33 cellular contexts compared by ENCODE assay signal in the genomic region with DNA sequence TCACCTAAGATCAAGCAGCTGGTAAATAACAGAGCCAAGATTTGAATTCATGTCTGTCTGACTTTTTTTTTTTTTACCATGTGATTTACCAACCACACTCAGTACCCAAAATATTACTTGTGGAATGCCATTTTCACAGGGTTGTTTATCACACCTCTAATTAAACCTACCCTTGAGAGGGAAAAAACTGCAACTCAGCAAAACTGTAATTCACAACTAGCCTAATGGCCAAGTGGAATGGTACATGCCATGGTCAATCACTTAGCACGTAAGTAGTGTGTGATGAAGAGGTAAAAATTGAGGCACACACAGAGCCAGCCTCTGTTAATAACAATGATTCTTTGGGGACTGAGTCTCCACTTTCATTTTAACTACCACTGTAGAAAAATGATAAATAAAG.
"Had no signal": no experiment of that assay in that cellular context is flagged by ENCODE, and none has a peak within 500 bp of the region (broad histone marks: within the 10 kb centered on the region; RNA-seq: fewer than 3 reads in every experiment).

No MANE protein-coding gene starts in this region.

- FAIRE-seq: astrocyte, bronchial epithelial cell, colon had no signal

- H3K27me3 ChIP-seq: adrenal gland, ascending aorta, body of pancreas, brain microvascular endothelial cell, breast epithelium, cardiac muscle cell had no signal

- H3K9me3 ChIP-seq: adrenal gland, ascending aorta, body of pancreas, breast epithelium had no signal

- H3K27ac ChIP-seq: adrenal gland, ascending aorta, body of pancreas, brain microvascular endothelial cell, breast epithelium, cardiac muscle cell had no signal

- H3K4me3 ChIP-seq: adrenal gland, ascending aorta, body of pancreas, breast epithelium, cardiac muscle cell had no signal

- H3K4me1 ChIP-seq: adrenal gland, ascending aorta, body of pancreas, breast epithelium had no signal

- H3K36me3 ChIP-seq: adrenal gland, ascending aorta, brain microvascular endothelial cell, breast epithelium, cardiac muscle cell had no signal

- ATAC-seq: activated naive CD4-positive, alpha-beta T cell treated with anti-CD3 and anti-CD28 coated beads, Interleukin-2, amount 50 U/mL, for 72 hours; activated naive CD8-positive, alpha-beta T cell treated with anti-CD3 and anti-CD28 coated beads, Interleukin-2, amount 50 U/mL, for 24 hours; activated T-cell treated with anti-CD3 and anti-CD28 coated beads, Interleukin-2, amount 50 U/mL, for 4 hours; activated T-cell treated with anti-CD3 and anti-CD28 coated beads, Interleukin-2, amount 50 U/mL, for 72 hours; activated T-helper 17 cell treated with anti-CD3 and anti-CD28 coated beads, Interleukin-2, amount 50 U/mL, for 72 hours; body of pancreas had no signal

- DNase-seq: activated effector memory CD4-positive, alpha-beta T cell treated with anti-CD3 and anti-CD28 coated beads, Interleukin-2, amount 50 U/mL, for 16 hours; activated effector memory CD4-positive, alpha-beta T cell treated with Interleukin-2 at 50 U/mL for 16 hours; activated gamma-delta T cell; activated gamma-delta T cell treated with Interleukin-2 at 50 U/mL for 16 hours; activated naive CD4-positive, alpha-beta T cell; activated naive CD4-positive, alpha-beta T cell treated with anti-CD3 and anti-CD28 coated beads for 36 hours; activated naive CD4-positive, alpha-beta T cell treated with anti-CD3 and anti-CD28 coated beads, Interleukin-2, amount 10 ng/mL, durations not matched to agents 7 days and 5 days; activated naive CD4-positive, alpha-beta T cell treated with anti-CD3 and anti-CD28 coated beads, Interleukin-2, amount 50 U/mL, for 16 hours; activated naive CD4-positive, alpha-beta T cell treated with Interleukin-2 at 50 U/mL for 16 hours; activated naive CD8-positive, alpha-beta T cell treated with anti-CD3 and anti-CD28 coated beads for 36 hours; activated naive CD8-positive, alpha-beta T cell treated with anti-CD3 and anti-CD28 coated beads, Interleukin-2, amount 10 ng/mL, durations not matched to agents 7 days and 5 days; activated naive CD8-positive, alpha-beta T cell treated with anti-CD3 and anti-CD28 coated beads, Interleukin-2, amount 50 U/mL, for 24 hours; activated T-cell treated with anti-CD3 and anti-CD28 coated beads, Interleukin-2, amount 50 U/mL, for 4 hours; activated T-cell treated with anti-CD3 and anti-CD28 coated beads, Interleukin-2, amount 50 U/mL, for 48 hours; activated T-cell treated with anti-CD3 and anti-CD28 coated beads, Interleukin-2, amount 50 U/mL, for 72 hours; adrenal gland; amniotic stem cell; amygdala; anterior cingulate cortex; aorta; body of pancreas; brain microvascular endothelial cell; caudate nucleus; central memory CD4-positive, alpha-beta T cell; cerebellar nuclear complex had no signal
